17 cellular contexts compared by ENCODE assay signal in genomic region chr7:53466396-53466795, GRCh38.
A peak's percentile ranks its signal among the peaks of the same experiment; 100 is the strongest.
DNase-seq lines count a peak whose midpoint lies in the region; ATAC-seq, FAIRE-seq and TF ChIP-seq lines count a peak whose summit lies in the region.
"Had no signal": no experiment of that assay in that cellular context is flagged by ENCODE, and none has a peak within 500 bp of the region (broad histone marks: within the 10 kb centered on the region; RNA-seq: fewer than 3 reads in every experiment).

No MANE protein-coding gene starts in this region.

- peak; percentile 93 for FAIRE-seq in D721Med (lab: Jason Lieb, UNC)
- FAIRE-seq: H54 had no signal

- H3K27ac ChIP-seq in tibial artery = no peak overlapping the region
- H3K27ac ChIP-seq: BLaER1 treated with 17β-estradiol and CSF1 and Interleukin-3, amounts not matched to agents 10 nM and 100 nM; GM23248 had no signal

- DNase-seq in D721Med (ENCODE audit: insufficient read length, low spot score) (no peak), NCI-H2171 treated with DMSO at 0.1 percent for 48 hours (lab: John Stamatoyannopoulos, UW) (peak; percentile 78), NCI-H748 treated with DMSO at 0.1 percent for 48 hours (lab: John Stamatoyannopoulos, UW) (peak; percentile 8), cerebellum (ENCODE audit: low spot score) (peak; percentile 5), tibial artery (no peak), SW 1271 (lab: John Stamatoyannopoulos, UW) (no peak), UCSD-AML1 (lab: John Stamatoyannopoulos, UW; ENCODE audit: unreplicated experiment) (no peak)
- DNase-seq: 8988T; Calu3; CD4-positive, alpha-beta T cell; DMS53; GM23248; IMR-90 had no signal

- no peaks in the 10 kb centered on the region for H3K4me1 ChIP-seq in tibial artery
- H3K4me1 ChIP-seq: BLaER1 treated with 17β-estradiol and CSF1 and Interleukin-3, amounts not matched to agents 10 nM and 100 nM had no signal

- H3K27me3 ChIP-seq in tibial artery = no peaks in the 10 kb centered on the region
- H3K27me3 ChIP-seq: BLaER1 treated with 17β-estradiol and CSF1 and Interleukin-3, amounts not matched to agents 10 nM and 100 nM had no signal

- no peak overlapping the region for H3K4me3 ChIP-seq in tibial artery
- H3K4me3 ChIP-seq: BLaER1 treated with 17β-estradiol and CSF1 and Interleukin-3, amounts not matched to agents 10 nM and 100 nM; GM23248 had no signal

- no peaks in the 10 kb centered on the region for H3K9me3 ChIP-seq in tibial artery

- TF ChIP-seq CTCF in D721Med (IDR thresholded peaks at IDR 0.05; ENCODE audit: insufficient read depth, missing control alignments) = no peak
- TF ChIP-seq CTCF in tibial artery (IDR thresholded peaks at IDR 0.05) = no peak

- ATAC-seq in HG02973 (IDR thresholded peaks at IDR 0.05; ENCODE audit: unreplicated experiment) = no peak
- ATAC-seq: HCT116 had no signal

- intact Hi-C loops in tibial artery (cut with DNase I; ENCODE audit: low total_unique reads) = loop anchor here (10.0 kb wide), 1 partner anchor 48 kb away; no protein-coding TSS in a partner anchor

- no peaks in the 10 kb centered on the region for H3K36me3 ChIP-seq in tibial artery
- H3K36me3 ChIP-seq: BLaER1 treated with 17β-estradiol and CSF1 and Interleukin-3, amounts not matched to agents 10 nM and 100 nM had no signal

Comparison
In these comparisons a context has a peak if more than half of its experiments do, and no peak if none do; other contexts are left out.
1. DNase-seq: peak in NCI-H2171 treated with DMSO at 0.1 percent for 48 hours (single experiment), NCI-H748 treated with DMSO at 0.1 percent for 48 hours (single experiment) and cerebellum (single experiment); none in D721Med (single experiment), tibial artery (0 of 2), SW 1271 (0 of 2) and UCSD-AML1 (single experiment).